19 cellular contexts compared by ENCODE assay signal in the genomic region with DNA sequence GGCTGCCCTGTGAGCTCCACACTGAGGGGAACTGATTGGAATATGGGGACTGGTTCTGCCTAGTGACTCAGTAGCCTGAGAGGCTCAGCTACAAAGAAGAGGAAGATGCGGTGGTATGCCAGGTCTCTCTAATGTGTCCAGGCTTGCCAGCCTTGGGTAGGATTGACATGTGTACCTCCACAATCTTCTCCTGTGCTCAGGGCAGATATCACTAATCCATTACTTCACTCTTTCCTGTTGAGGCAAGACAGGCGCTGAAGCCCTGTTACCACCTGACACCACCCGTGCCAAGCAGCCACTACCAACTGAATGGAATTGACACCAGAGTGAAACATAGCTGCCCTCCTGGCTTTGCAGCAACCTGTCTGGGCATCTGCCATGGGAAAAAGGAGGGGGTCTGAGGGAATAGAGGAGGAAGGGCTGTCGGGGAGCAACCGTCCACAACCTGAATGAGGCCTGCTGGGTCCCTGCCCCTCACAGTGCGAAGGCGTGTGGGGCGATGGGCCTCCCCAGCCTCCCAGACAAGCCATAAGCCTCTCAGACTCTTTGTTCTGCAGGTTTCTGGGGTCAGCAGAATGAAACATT.
DNase-seq lines count a peak whose midpoint lies in the region; ATAC-seq and TF ChIP-seq lines count a peak whose summit lies in the region.
"Had no signal": no experiment of that assay in that cellular context is flagged by ENCODE, and none has a peak within 500 bp of the region (broad histone marks: within the 10 kb centered on the region; RNA-seq: fewer than 3 reads in every experiment).

No MANE protein-coding gene starts in this region.

- no peak overlapping the region for H2BK120ac ChIP-seq in mesendoderm (ENCODE audit: low read depth, low read length)

- no peak overlapping the region for H3K9ac ChIP-seq in mesendoderm (ENCODE audit: low read length)

- no peak overlapping the region for H4K5ac ChIP-seq in mesendoderm (ENCODE audit: low read length)

- no peaks in the 10 kb centered on the region for H3K79me2 ChIP-seq in mesendoderm (ENCODE audit: control insufficient read depth, insufficient read depth, low read length)

- H3K27me3 Mint-ChIP-seq in T-cell, result peaks cover 25 to 28% of the 10 kb centered on the region in 2 donors

- no peak overlapping the region for H2BK5ac ChIP-seq in mesendoderm (ENCODE audit: low read length)

- H2BK15ac ChIP-seq in mesendoderm (replicated peaks; ENCODE audit: low read depth), result no peak overlapping the region

- no peaks in the 10 kb centered on the region for H3K36me3 Mint-ChIP-seq in T-cell

- no peak overlapping the region for H4K8ac ChIP-seq in mesendoderm (ENCODE audit: low read depth, low read length)

- no peak overlapping the region for H3K4me3 ChIP-seq in mesendoderm (ENCODE audit: low read length)
- H3K4me3 ChIP-seq: SJCRH30 had no signal

- CTCF ChIA-PET in RWPE1 (lab: Yijun Ruan, JAX) (interaction anchor here (0.5 to 1.2 kb wide), 3 partner anchors 19 to 222 kb away, joined by 3 to 5 read pairs (median 3); no protein-coding TSS in a partner anchor), GM10248 (lab: Yijun Ruan, JAX) (interaction anchor here (1.2 kb wide), 1 partner anchor 128 kb away, joined by 3 read pairs; no protein-coding TSS in a partner anchor), T-cell (lab: Charles Lee) (no interaction called here)

- no peaks in the 10 kb centered on the region for H3K4me1 ChIP-seq in mesendoderm (ENCODE audit: control insufficient read depth, low read depth, low read length)

- TF ChIP-seq CTCF in RWPE1 (conservative IDR thresholded peaks at IDR 0.05; ENCODE audit: low read depth), result no peak
- TF ChIP-seq CTCF in GM10248 (IDR thresholded peaks at IDR 0.05; ENCODE audit: control extremely low read depth, extremely low read depth, low read depth, missing control alignments), result no peak

- peak overlapping the region; percentile 75 for H3K27ac ChIP-seq in RWPE1
- peak overlapping the region; percentile 67 for H3K27ac ChIP-seq in epithelial cell of prostate
- H3K27ac ChIP-seq in mesendoderm (ENCODE audit: low read depth, low read length), result no peak overlapping the region
- H3K27ac ChIP-seq: 22Rv1, C4-2B, SJCRH30 had no signal

- no peak overlapping the region for H3K18ac ChIP-seq in mesendoderm (ENCODE audit: low read length)

- H3K36me3 ChIP-seq in mesendoderm (ENCODE audit: control insufficient read depth, insufficient read depth, low read length), result no peaks in the 10 kb centered on the region
- H3K36me3 ChIP-seq: SJCRH30 had no signal

- ATAC-seq in T-cell (replicated peaks in 1 of 4), result no peak
- ATAC-seq: HepG2, PC-3 had no signal

- H3K23ac ChIP-seq in mesendoderm (ENCODE audit: low read length), result no peak overlapping the region

- H3K79me1 ChIP-seq in mesendoderm (ENCODE audit: low read length), result no peaks in the 10 kb centered on the region

- no peak overlapping the region for H3K27ac Mint-ChIP-seq in T-cell

- WGBS in mesendoderm (ENCODE audit: extremely low coverage, insufficient coverage, low lambda C conversion rate), result no CpG with 5 or more reads among the region's 8 CpGs

- no peak overlapping the region for H3K56ac ChIP-seq in mesendoderm (ENCODE audit: low read length)

- no peaks in the 10 kb centered on the region for H3K4me1 Mint-ChIP-seq in T-cell

- H3K4ac ChIP-seq in mesendoderm (ENCODE audit: low read depth, low read length), result no peak overlapping the region

- DNase-seq in DMS 273 (lab: John Stamatoyannopoulos, UW; ENCODE audit: unreplicated experiment), result peak; percentile 57
- DNase-seq in DMS 273 treated with DMSO at 0.1 percent for 48 hours (lab: John Stamatoyannopoulos, UW), result no peak
- DNase-seq in RWPE1 (ENCODE audit: low spot score), result peak; percentile 88
- DNase-seq in epithelial cell of prostate (ENCODE audit: low read depth, low spot score), result peak; percentile 80
- DNase-seq in mesendoderm, result no peak
- DNase-seq in GM10248 (ENCODE audit: extremely low spot score), result no peak
- DNase-seq in NCI-H774 (lab: John Stamatoyannopoulos, UW), result no peak
- DNase-seq in T-cell, result no peak
- DNase-seq: AML-193, DND-41, KBM-7, NCI-H1694 treated with DMSO at 0.1 percent for 48 hours, NCI-H446, PC-3, RPMI8226, SJCRH30 had no signal

- no peaks in the 10 kb centered on the region for H3K9me3 Mint-ChIP-seq in T-cell

- H3K4me2 ChIP-seq in mesendoderm (ENCODE audit: low read length), result no peak overlapping the region

- POLR2A ChIA-PET in RWPE1 (lab: Yijun Ruan, JAX; ENCODE audit: low non-redundant PET), result no interaction called here
- POLR2A ChIA-PET in GM10248 (lab: Yijun Ruan, JAX), result no interaction called here
- POLR2A ChIA-PET in T-cell (lab: Charles Lee), result no interaction called here

- peak overlapping the region; percentile 47 for H2AK5ac ChIP-seq in mesendoderm (ENCODE audit: low read length)

- no peak overlapping the region for H3K4me3 Mint-ChIP-seq in T-cell

- H3K27me3 ChIP-seq in mesendoderm (ENCODE audit: insufficient read depth, low read length, poor library complexity), result no peaks in the 10 kb centered on the region

Comparison
In these comparisons a context has a peak if more than half of its experiments do, and no peak if none do; other contexts are left out.
1. DNase-seq: peak in DMS 273 (single experiment), RWPE1 (single experiment) and epithelial cell of prostate (single experiment); none in DMS 273 treated with DMSO at 0.1 percent for 48 hours (single experiment), mesendoderm (single experiment), GM10248 (single experiment), NCI-H774 (single experiment) and T-cell (0 of 34).
2. CTCF ChIA-PET loops: an anchor here in RWPE1 (0.5 to 1.2 kb wide) and GM10248 (1.2 kb wide); none called in T-cell.